ENCODE assay signal across 5 cellular contexts in the genomic region with DNA sequence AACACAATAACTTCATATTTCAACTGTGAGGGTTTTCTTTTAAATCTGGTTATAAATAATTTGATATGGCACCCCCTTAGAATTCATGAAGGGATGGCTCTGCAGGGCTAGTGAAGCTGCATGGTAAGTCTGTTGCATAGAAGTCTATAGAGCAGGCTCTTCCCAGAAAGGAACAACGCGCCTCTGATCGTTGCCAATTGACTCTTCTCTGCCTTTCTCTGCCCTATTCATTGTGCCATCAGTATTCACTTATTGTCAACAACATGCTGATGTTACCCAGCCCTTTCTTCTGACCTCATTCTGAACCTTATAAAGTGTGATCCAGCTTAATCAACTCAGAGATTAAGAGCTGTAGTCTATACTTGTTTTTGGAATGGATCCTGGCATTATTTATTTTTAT.
"Had no signal": no experiment of that assay in that cellular context is flagged by ENCODE, and none has a peak within 500 bp of the region (broad histone marks: within the 10 kb centered on the region; RNA-seq: fewer than 3 reads in every experiment).

No MANE protein-coding gene starts in this region.

- DNase-seq: H9, HCEC 1CT, KBM-7 had no signal

- ATAC-seq: GM23338, HepG2 had no signal
